In the genomic region with DNA sequence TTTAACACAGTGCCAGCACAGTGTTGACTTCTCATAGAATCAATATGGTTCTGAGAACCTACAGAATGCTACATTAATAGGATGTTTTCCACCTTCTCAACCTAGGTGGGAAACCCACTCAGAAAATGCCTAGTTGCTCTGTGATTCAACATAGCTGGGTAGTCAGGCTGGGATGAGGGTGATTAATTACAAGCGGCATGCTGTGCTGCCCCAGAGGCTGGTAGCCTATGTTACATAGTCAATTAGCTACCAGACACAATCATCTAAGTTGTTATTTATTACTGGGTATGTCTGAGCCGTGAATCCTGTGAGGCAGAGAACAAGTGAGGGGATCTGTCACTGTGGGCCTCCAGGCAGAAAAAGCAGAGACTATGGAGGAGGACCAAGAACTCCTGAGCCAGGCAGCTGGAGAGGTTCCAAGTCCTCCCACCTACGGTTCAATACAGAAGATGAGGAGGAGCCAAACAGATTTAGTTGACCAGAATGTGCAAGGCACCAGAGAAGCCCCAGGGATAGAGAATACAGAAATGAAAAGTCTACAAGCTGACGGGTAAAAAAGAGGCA, we compare ENCODE assay signal across 20 cellular contexts.
"Had no signal": no experiment of that assay in that cellular context is flagged by ENCODE, and none has a peak within 500 bp of the region (broad histone marks: within the 10 kb centered on the region; RNA-seq: fewer than 3 reads in every experiment).

No MANE protein-coding gene starts in this region.

- DNase-seq: activated B cell treated with CpG ODN at 0.5 μM for 24 hours; activated CD4-positive, alpha-beta T cell treated with anti-CD3 and anti-CD28 coated beads for 36 hours; activated CD4-positive, alpha-beta T cell treated with anti-CD3 and anti-CD28 coated beads, Interleukin-2, amount 50 U/mL, for 48 hours; activated CD8-positive, alpha-beta memory T cell treated with anti-CD3 and anti-CD28 coated beads, Interleukin-2, amount 50 U/mL, for 48 hours; activated effector memory CD4-positive, alpha-beta T cell treated with Interleukin-2 at 50 U/mL for 16 hours; activated naive CD4-positive, alpha-beta T cell treated with anti-CD3 and anti-CD28 coated beads for 36 hours; activated naive CD8-positive, alpha-beta T cell treated with anti-CD3 and anti-CD28 coated beads, Interleukin-2, amount 10 ng/mL, durations not matched to agents 7 days and 5 days; activated T-cell treated with anti-CD3 and anti-CD28 coated beads, Interleukin-2, amount 50 U/mL, for 72 hours; amniotic stem cell; left lung; naive thymus-derived CD8-positive, alpha-beta T cell; spleen; stimulated activated CD4-positive, alpha-beta T cell treated with anti-CD3 and anti-CD28 coated beads, Interleukin-4, amount 100 ng/mL, for 24 hours; T1000; tibial artery had no signal

- H3K27ac Mint-ChIP-seq: activated B cell treated with CpG ODN at 0.5 μM for 24 hours; activated CD4-positive, alpha-beta T cell treated with anti-CD3 and anti-CD28 coated beads for 36 hours; activated naive CD4-positive, alpha-beta T cell treated with anti-CD3 and anti-CD28 coated beads for 36 hours; activated naive CD8-positive, alpha-beta T cell treated with anti-CD3 and anti-CD28 coated beads, Interleukin-2, amount 10 ng/mL, durations not matched to agents 7 days and 5 days; activated T-cell treated with anti-CD3 and anti-CD28 coated beads, Interleukin-2, amount 50 U/mL, for 72 hours; naive thymus-derived CD8-positive, alpha-beta T cell; neural progenitor cell; stimulated activated naive CD8-positive, alpha-beta T cell treated with anti-CD3 and anti-CD28 coated beads, Interleukin-15, Interleukin-2, amounts not matched to agents 100 ng/mL and 50 ng/mL, for 24 hours; T-helper 1 cell treated with Interleukin-12 subunit alpha and Interleukin-12 subunit beta and Interleukin-4 antibody, amounts not matched to agents 30 μg/mL and 1 μg/mL, for 36 hours had no signal

- H3K4me3 ChIP-seq: cardiac muscle cell, left lung, neural progenitor cell, right atrium auricular region, spleen, tibial artery had no signal

- H3K9me3 Mint-ChIP-seq: activated B cell treated with CpG ODN at 0.5 μM for 24 hours, neural progenitor cell had no signal

- H3K4me3 Mint-ChIP-seq: activated B cell treated with CpG ODN at 0.5 μM for 24 hours; activated CD4-positive, alpha-beta T cell treated with anti-CD3 and anti-CD28 coated beads for 36 hours; activated naive CD4-positive, alpha-beta T cell treated with anti-CD3 and anti-CD28 coated beads for 36 hours; activated naive CD8-positive, alpha-beta T cell treated with anti-CD3 and anti-CD28 coated beads, Interleukin-2, amount 10 ng/mL, durations not matched to agents 7 days and 5 days; activated T-cell treated with anti-CD3 and anti-CD28 coated beads, Interleukin-2, amount 50 U/mL, for 72 hours; naive thymus-derived CD8-positive, alpha-beta T cell; neural progenitor cell; stimulated activated naive CD8-positive, alpha-beta T cell treated with anti-CD3 and anti-CD28 coated beads, Interleukin-15, Interleukin-2, amounts not matched to agents 100 ng/mL and 50 ng/mL, for 24 hours; T-helper 1 cell treated with Interleukin-12 subunit alpha and Interleukin-12 subunit beta and Interleukin-4 antibody, amounts not matched to agents 30 μg/mL and 1 μg/mL, for 36 hours had no signal

- H3K4me1 Mint-ChIP-seq: activated B cell treated with CpG ODN at 0.5 μM for 24 hours; activated CD4-positive, alpha-beta T cell treated with anti-CD3 and anti-CD28 coated beads for 36 hours; activated naive CD8-positive, alpha-beta T cell treated with anti-CD3 and anti-CD28 coated beads, Interleukin-2, amount 10 ng/mL, durations not matched to agents 7 days and 5 days; naive thymus-derived CD8-positive, alpha-beta T cell; neural progenitor cell had no signal

- H3K36me3 ChIP-seq: cardiac muscle cell, left lung, neural progenitor cell, right atrium auricular region, spleen, tibial artery had no signal

- H3K27me3 Mint-ChIP-seq: activated B cell treated with CpG ODN at 0.5 μM for 24 hours; activated CD4-positive, alpha-beta T cell treated with anti-CD3 and anti-CD28 coated beads for 36 hours; activated naive CD8-positive, alpha-beta T cell treated with anti-CD3 and anti-CD28 coated beads, Interleukin-2, amount 10 ng/mL, durations not matched to agents 7 days and 5 days; stimulated activated naive CD8-positive, alpha-beta T cell treated with anti-CD3 and anti-CD28 coated beads, Interleukin-15, Interleukin-2, amounts not matched to agents 100 ng/mL and 50 ng/mL, for 24 hours had no signal

- H3K27me3 ChIP-seq: cardiac muscle cell, left lung, neural progenitor cell, right atrium auricular region, spleen, tibial artery had no signal

- ATAC-seq: activated CD4-positive, alpha-beta T cell treated with anti-CD3 and anti-CD28 coated beads for 36 hours; activated T-cell treated with anti-CD3 and anti-CD28 coated beads, Interleukin-2, amount 50 U/mL, for 72 hours; left lung; naive thymus-derived CD8-positive, alpha-beta T cell had no signal

- H3K9me3 ChIP-seq: right atrium auricular region, spleen, tibial artery had no signal
